ENCODE assay signal across 1 cellular context in genomic region chr17:7740481-7741001, GRCh38.
TF ChIP-seq lines count a peak whose summit lies in the region.

No MANE protein-coding gene starts in this region.

TF ChIP-seq in H1, 55 proteins besides CTCF, POLR2A, EP300 and RAD21:
- TF ChIP-seq CTBP2 (IDR thresholded peaks at IDR 0.05; ENCODE audit: borderline replicate concordance, insufficient read depth, insufficient read length, low read length), result no peak
- TF ChIP-seq SIN3A (conservative IDR thresholded peaks at IDR 0.05 in 1 of 2, IDR thresholded peaks at IDR 0.05 in 1 of 2; ENCODE audit: low read depth in 1 of 2, low read length in 2 of 2), result no peak
- TF ChIP-seq SP1 (IDR thresholded peaks at IDR 0.05; ENCODE audit: low read depth, low read length), result no peak
- TF ChIP-seq KDM5A (IDR thresholded peaks at IDR 0.05; ENCODE audit: low read length), result no peak
- no peak for TF ChIP-seq FOSL1 (IDR thresholded peaks at IDR 0.05; ENCODE audit: insufficient read depth, low read depth, low read length)
